ENCODE assay signal across 2 cellular contexts in the genomic region with DNA sequence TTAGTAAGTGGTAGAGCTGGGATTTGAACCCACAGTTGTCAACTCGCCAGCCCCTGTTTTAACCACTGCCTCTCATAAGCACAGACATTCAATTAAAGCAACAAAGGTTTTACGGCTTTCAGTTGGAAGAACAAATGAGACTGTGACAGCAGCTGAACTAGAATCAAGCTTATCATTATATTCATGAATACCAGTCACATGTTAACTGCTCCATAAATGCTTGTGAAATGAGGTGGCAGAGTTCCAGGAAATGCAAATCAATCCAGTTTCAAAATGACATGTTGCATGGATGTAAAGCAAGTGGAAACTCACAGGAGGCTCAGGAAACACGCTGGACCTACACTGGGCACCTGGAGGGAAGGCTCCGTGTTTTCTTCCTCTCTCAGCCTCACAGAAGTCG.
A peak's percentile ranks its signal among the peaks of the same experiment; 100 is the strongest.
TF ChIP-seq lines count a peak whose summit lies in the region.

No MANE protein-coding gene starts in this region.

TF ChIP-seq in K562, 482 proteins besides CTCF, POLR2A, EP300 and RAD21:
- TF ChIP-seq MYNN (IDR thresholded peaks at IDR 0.05): no peak
- TF ChIP-seq MYNN (CRISPR knock-in tag; IDR thresholded peaks at IDR 0.05): no peak
- TF ChIP-seq CTBP1 (IDR thresholded peaks at IDR 0.05; ENCODE audit: borderline replicate concordance): no peak
- TF ChIP-seq NELFE (IDR thresholded peaks at IDR 0.05; ENCODE audit: insufficient read depth, insufficient read length): no peak
- 0 out of 2 replicates have a peak, but pooled peaks have one; percentile 13 for TF ChIP-seq FOSL1 (tag; conservative IDR thresholded peaks at IDR 0.05)
- TF ChIP-seq, protein P1, sequence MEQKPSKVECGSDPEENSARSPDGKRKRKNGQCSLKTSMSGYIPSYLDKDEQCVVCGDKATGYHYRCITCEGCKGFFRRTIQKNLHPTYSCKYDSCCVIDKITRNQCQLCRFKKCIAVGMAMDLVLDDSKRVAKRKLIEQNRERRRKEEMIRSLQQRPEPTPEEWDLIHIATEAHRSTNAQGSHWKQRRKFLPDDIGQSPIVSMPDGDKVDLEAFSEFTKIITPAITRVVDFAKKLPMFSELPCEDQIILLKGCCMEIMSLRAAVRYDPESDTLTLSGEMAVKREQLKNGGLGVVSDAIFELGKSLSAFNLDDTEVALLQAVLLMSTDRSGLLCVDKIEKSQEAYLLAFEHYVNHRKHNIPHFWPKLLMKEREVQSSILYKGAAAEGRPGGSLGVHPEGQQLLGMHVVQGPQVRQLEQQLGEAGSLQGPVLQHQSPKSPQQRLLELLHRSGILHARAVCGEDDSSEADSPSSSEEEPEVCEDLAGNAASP (IDR thresholded peaks at IDR 0.05): no peak
- TF ChIP-seq ETS2 (tag; IDR thresholded peaks at IDR 0.05; ENCODE audit: borderline replicate concordance, poor library complexity, severe bottlenecking): no peak
- no peak for TF ChIP-seq L3MBTL2 (IDR thresholded peaks at IDR 0.05)
- peak; percentile 41 for TF ChIP-seq NFIC (IDR thresholded peaks at IDR 0.05)
- peak; percentile 74 for TF ChIP-seq MEIS2 (IDR thresholded peaks at IDR 0.05; ENCODE audit: partially characterized antibody)
- TF ChIP-seq RBM39 (optimal IDR thresholded peaks at IDR 0.05; ENCODE audit: low read depth, low read length): no peak
- no peak for TF ChIP-seq CBFB (CRISPR knock-in tag; IDR thresholded peaks at IDR 0.05)
- TF ChIP-seq, protein P2, sequence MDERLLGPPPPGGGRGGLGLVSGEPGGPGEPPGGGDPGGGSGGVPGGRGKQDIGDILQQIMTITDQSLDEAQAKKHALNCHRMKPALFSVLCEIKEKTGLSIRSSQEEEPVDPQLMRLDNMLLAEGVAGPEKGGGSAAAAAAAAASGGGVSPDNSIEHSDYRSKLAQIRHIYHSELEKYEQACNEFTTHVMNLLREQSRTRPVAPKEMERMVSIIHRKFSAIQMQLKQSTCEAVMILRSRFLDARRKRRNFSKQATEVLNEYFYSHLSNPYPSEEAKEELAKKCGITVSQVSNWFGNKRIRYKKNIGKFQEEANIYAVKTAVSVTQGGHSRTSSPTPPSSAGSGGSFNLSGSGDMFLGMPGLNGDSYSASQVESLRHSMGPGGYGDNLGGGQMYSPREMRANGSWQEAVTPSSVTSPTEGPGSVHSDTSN (CRISPR knock-in tag; IDR thresholded peaks at IDR 0.05; ENCODE audit: low read depth): no peak
- TF ChIP-seq, protein P2 (tag; conservative IDR thresholded peaks at IDR 0.05; ENCODE audit: low read depth): peak; percentile 49; the same call in 1 of the 2 replicates
- TF ChIP-seq, protein P3, sequence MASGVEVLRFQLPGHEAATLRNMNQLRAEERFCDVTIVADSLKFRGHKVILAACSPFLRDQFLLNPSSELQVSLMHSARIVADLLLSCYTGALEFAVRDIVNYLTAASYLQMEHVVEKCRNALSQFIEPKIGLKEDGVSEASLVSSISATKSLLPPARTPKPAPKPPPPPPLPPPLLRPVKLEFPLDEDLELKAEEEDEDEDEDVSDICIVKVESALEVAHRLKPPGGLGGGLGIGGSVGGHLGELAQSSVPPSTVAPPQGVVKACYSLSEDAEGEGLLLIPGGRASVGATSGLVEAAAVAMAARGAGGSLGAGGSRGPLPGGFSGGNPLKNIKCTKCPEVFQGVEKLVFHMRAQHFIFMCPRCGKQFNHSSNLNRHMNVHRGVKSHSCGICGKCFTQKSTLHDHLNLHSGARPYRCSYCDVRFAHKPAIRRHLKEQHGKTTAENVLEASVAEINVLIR (CRISPR knock-in tag; IDR thresholded peaks at IDR 0.05): no peak

TF ChIP-seq in neural cell, 6 proteins besides CTCF, POLR2A, EP300 and RAD21:
- TF ChIP-seq POLR2AphosphoS5 (IDR thresholded peaks at IDR 0.05) (peak; percentile 26), MXI1 (conservative IDR thresholded peaks at IDR 0.05; ENCODE audit: poor library complexity, severe bottlenecking) (no peak), SMC3 (conservative IDR thresholded peaks at IDR 0.05; ENCODE audit: poor library complexity) (no peak), TAF1 (IDR thresholded peaks at IDR 0.05; ENCODE audit: low read depth) (no peak), EZH2 (IDR thresholded peaks at IDR 0.05; ENCODE audit: borderline replicate concordance, insufficient read depth, low read length, poor library complexity, severe bottlenecking) (no peak)
- TF ChIP-seq, protein P4, sequence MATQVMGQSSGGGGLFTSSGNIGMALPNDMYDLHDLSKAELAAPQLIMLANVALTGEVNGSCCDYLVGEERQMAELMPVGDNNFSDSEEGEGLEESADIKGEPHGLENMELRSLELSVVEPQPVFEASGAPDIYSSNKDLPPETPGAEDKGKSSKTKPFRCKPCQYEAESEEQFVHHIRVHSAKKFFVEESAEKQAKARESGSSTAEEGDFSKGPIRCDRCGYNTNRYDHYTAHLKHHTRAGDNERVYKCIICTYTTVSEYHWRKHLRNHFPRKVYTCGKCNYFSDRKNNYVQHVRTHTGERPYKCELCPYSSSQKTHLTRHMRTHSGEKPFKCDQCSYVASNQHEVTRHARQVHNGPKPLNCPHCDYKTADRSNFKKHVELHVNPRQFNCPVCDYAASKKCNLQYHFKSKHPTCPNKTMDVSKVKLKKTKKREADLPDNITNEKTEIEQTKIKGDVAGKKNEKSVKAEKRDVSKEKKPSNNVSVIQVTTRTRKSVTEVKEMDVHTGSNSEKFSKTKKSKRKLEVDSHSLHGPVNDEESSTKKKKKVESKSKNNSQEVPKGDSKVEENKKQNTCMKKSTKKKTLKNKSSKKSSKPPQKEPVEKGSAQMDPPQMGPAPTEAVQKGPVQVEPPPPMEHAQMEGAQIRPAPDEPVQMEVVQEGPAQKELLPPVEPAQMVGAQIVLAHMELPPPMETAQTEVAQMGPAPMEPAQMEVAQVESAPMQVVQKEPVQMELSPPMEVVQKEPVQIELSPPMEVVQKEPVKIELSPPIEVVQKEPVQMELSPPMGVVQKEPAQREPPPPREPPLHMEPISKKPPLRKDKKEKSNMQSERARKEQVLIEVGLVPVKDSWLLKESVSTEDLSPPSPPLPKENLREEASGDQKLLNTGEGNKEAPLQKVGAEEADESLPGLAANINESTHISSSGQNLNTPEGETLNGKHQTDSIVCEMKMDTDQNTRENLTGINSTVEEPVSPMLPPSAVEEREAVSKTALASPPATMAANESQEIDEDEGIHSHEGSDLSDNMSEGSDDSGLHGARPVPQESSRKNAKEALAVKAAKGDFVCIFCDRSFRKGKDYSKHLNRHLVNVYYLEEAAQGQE (IDR thresholded peaks at IDR 0.05; ENCODE audit: borderline replicate concordance): peak; percentile 48
